Comparison of ENCODE assay signal across 8 cellular contexts in the genomic region with DNA sequence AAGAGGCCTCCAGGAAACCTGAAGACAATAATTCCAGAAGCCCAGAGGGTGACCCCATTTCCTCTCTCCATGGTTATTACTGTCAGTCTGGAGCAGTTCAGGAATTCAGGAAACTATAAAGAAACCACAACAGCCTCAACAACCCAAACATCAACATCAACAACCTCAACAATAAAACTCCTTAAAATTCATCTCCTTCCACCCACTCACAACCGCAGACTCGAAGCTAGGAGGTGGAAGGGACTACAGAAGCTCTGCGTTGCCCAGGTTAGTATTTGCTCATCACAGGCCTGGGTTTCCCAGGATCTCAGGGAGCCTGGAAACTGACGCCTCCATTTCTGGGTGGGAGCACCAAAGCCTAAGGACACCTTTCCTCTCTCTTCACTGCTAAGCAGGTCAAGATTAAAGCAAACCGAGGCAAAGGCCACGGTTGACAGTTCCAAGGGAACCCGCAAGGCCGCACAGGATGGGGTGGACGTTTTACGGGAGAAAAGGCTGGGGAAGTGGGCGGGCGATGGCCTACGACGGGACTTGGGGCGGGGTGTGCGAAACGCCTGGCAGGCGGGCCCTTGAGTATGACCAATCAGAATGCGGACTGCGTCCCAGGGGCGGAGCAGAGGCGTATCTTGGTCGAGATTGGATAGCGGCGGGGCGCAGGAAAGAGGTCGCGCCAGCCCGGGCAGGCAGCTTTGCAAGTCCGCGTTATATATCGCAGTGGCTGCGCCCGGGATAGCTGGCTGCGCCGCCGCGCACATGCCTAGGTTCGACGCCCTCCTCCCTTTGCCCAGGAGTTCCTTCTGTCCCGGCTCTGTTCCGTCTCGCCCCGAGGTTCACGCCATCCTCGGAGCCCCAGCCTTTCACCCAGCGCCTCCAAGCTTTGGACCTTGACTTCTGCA. TPM values are rescaled to one million over a fixed set of nuclear protein-coding genes. Genes with fewer than 3 reads are reported as not detected.
DNase-seq lines count a peak whose midpoint lies in the region; ATAC-seq and TF ChIP-seq lines count a peak whose summit lies in the region.

A gene with protein sequence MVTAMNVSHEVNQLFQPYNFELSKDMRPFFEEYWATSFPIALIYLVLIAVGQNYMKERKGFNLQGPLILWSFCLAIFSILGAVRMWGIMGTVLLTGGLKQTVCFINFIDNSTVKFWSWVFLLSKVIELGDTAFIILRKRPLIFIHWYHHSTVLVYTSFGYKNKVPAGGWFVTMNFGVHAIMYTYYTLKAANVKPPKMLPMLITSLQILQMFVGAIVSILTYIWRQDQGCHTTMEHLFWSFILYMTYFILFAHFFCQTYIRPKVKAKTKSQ (plus strand): TSS at position 654 of the 896 bp plus-strand sequence. CDS start 250 bp downstream, outside the sequence.

- H3K9ac ChIP-seq in SK-N-SH = no peak within 1 kb of the TSS

- H3K4me3 ChIP-seq in SK-N-SH (ENCODE audit: low read depth in 2 of 2, low read length in 1 of 2) (peak within 1 kb of the TSS in 1 of 2 experiments; percentile 31; a peak in 1 of 4 replicates), testis (peak within 1 kb of the TSS; percentile 29 to 32)

- intact Hi-C loops in testis (cut with DNase I; ENCODE audit: low total_unique reads) = no loop called here

- peaks cover 17% of the 10 kb centered on the region for H3K4me1 Mint-ChIP-seq in activated naive CD8-positive, alpha-beta T cell treated with anti-CD3 and anti-CD28 coated beads, Interleukin-2, amount 10 ng/mL, durations not matched to agents 7 days and 5 days
- H3K4me1 Mint-ChIP-seq in glutamatergic neuron (ENCODE audit: low read depth, unreplicated experiment) (no peaks in the 10 kb centered on the region), osteocyte (ENCODE audit: unreplicated experiment) (peaks cover 20% of the 10 kb centered on the region)

- CTCF ChIA-PET in SK-N-SH (lab: Yijun Ruan, JAX) = interaction anchor here (0.8 to 23.6 kb wide), 12 partner anchors 8 to 197 kb away, joined by 3 to 824 read pairs (median 4); a partner anchor contains a TSS

- H3K9me3 ChIP-seq in SK-N-SH (no peaks in the 10 kb centered on the region), testis (no peaks in the 10 kb centered on the region)

- H3K27ac Mint-ChIP-seq in activated naive CD8-positive, alpha-beta T cell treated with anti-CD3 and anti-CD28 coated beads, Interleukin-2, amount 10 ng/mL, durations not matched to agents 7 days and 5 days = peak within 1 kb of the TSS; percentile 49
- no peak within 1 kb of the TSS for H3K27ac Mint-ChIP-seq in glutamatergic neuron (ENCODE audit: unreplicated experiment)
- peak within 1 kb of the TSS; percentile 73 for H3K27ac Mint-ChIP-seq in osteocyte (ENCODE audit: unreplicated experiment)

- no peaks in the 10 kb centered on the region for H3K36me3 Mint-ChIP-seq in activated naive CD8-positive, alpha-beta T cell treated with anti-CD3 and anti-CD28 coated beads, Interleukin-2, amount 10 ng/mL, durations not matched to agents 7 days and 5 days
- H3K36me3 Mint-ChIP-seq in glutamatergic neuron (ENCODE audit: unreplicated experiment) (no peaks in the 10 kb centered on the region), osteocyte (ENCODE audit: unreplicated experiment) (no peaks in the 10 kb centered on the region)

- DNase-seq in COLO668 (lab: John Stamatoyannopoulos, UW; ENCODE audit: unreplicated experiment) (peak; percentile 85), HuH-7.5 (ENCODE audit: low spot score) (peak; percentile 96), SK-N-SH (peak; percentile 98), glutamatergic neuron (peak; percentile 92), osteocyte (ENCODE audit: extremely low spot score, unreplicated experiment) (peak; percentile 93), testis (peak; percentile 97)
- DNase-seq in activated naive CD8-positive, alpha-beta T cell treated with anti-CD3 and anti-CD28 coated beads, Interleukin-2, amount 10 ng/mL, durations not matched to agents 7 days and 5 days = peak; percentile 83

- 46% methylated on average over 13 of the region's 47 CpGs for WGBS in SK-N-SH (ENCODE audit: low lambda C conversion rate)
- WGBS in testis, 2 donors = 2 to 4% methylated on average over 39 to 47 of the region's 47 CpGs

- no peak for TF ChIP-seq EP300 in SK-N-SH (IDR thresholded peaks at IDR 0.05; ENCODE audit: borderline replicate concordance in 1 of 2, low read depth in 1 of 2, low read length in 1 of 2)

- H2AFZ ChIP-seq in SK-N-SH (ENCODE audit: low read depth) = peak within 1 kb of the TSS; percentile 77

- H3F3A ChIP-seq in SK-N-SH (replicated peaks; ENCODE audit: insufficient read depth) = no peaks in the 10 kb centered on the region

- no peaks in the 10 kb centered on the region for H4K20me1 ChIP-seq in SK-N-SH (ENCODE audit: insufficient read depth)

- H3K4me2 ChIP-seq in SK-N-SH = peak within 1 kb of the TSS; percentile 20; the same call in 1 of the 2 replicates

- peak within 1 kb of the TSS; percentile 66 for H3K4me3 Mint-ChIP-seq in activated naive CD8-positive, alpha-beta T cell treated with anti-CD3 and anti-CD28 coated beads, Interleukin-2, amount 10 ng/mL, durations not matched to agents 7 days and 5 days
- H3K4me3 Mint-ChIP-seq in glutamatergic neuron (ENCODE audit: unreplicated experiment) (peak within 1 kb of the TSS; percentile 78), osteocyte (ENCODE audit: unreplicated experiment) (peak within 1 kb of the TSS; percentile 69)

- H3K27me3 ChIP-seq in SK-N-SH (ENCODE audit: insufficient read depth) = peaks cover 17% of the 10 kb centered on the region; the same call in 1 of the 2 replicates
- H3K27me3 ChIP-seq in testis = no peaks in the 10 kb centered on the region

- ATAC-seq in GM21526 (IDR thresholded peaks at IDR 0.05; ENCODE audit: low FRiP score, unreplicated experiment) = peak; percentile 70
- ATAC-seq in activated naive CD8-positive, alpha-beta T cell treated with anti-CD3 and anti-CD28 coated beads, Interleukin-2, amount 10 ng/mL, durations not matched to agents 7 days and 5 days (ENCODE audit: low read depth) = peak; percentile 95

- H3K27ac ChIP-seq in SK-N-SH (ENCODE audit: low read depth in 2 of 2, low read length in 1 of 2) (no peak within 1 kb of the TSS; a peak in 1 of 4 replicates), testis (peak within 1 kb of the TSS in 1 of 2 donors; percentile 75)

- TF ChIP-seq CTCF in SK-N-SH (IDR thresholded peaks at IDR 0.05) (no peak), glutamatergic neuron (IDR thresholded peaks at IDR 0.05; ENCODE audit: partially characterized antibody, unreplicated experiment) (no peak), osteocyte (IDR thresholded peaks at IDR 0.05) (no peak), testis (IDR thresholded peaks at IDR 0.05) (peak in 2 of 3 experiments; percentile 2 to 4)

- H3K4me1 ChIP-seq in SK-N-SH (ENCODE audit: control insufficient read depth in 1 of 2, insufficient read depth in 2 of 2, low read depth in 1 of 2, low read length in 1 of 2) = peaks cover 0 to 18% of the 10 kb centered on the region in 2 experiments; a peak in 2 of 4 replicates
- peaks cover 13% of the 10 kb centered on the region for H3K4me1 ChIP-seq in testis

- TF ChIP-seq POLR2A in testis (IDR thresholded peaks at IDR 0.05) = no peak

- H3K9me2 ChIP-seq in SK-N-SH = no peaks in the 10 kb centered on the region

- no peak for TF ChIP-seq RAD21 in SK-N-SH (IDR thresholded peaks at IDR 0.05; ENCODE audit: low read length)

- POLR2A ChIA-PET in SK-N-SH (lab: Yijun Ruan, JAX) = interaction anchor here (0.6 to 1.4 kb wide), 3 partner anchors 17 to 174 kb away, joined by 3 to 6 read pairs (median 3); no protein-coding TSS in a partner anchor
- POLR2A ChIA-PET in activated naive CD8-positive, alpha-beta T cell treated with anti-CD3 and anti-CD28 coated beads, Interleukin-2, amount 10 ng/mL, durations not matched to agents 7 days and 5 days (lab: Charles Lee) = interaction anchor here (1.0 to 1.5 kb wide), 3 partner anchors 57 to 253 kb away, joined by 3 to 5 read pairs (median 5); no protein-coding TSS in a partner anchor

- H3K79me2 ChIP-seq in SK-N-SH (ENCODE audit: insufficient read depth) = no peaks in the 10 kb centered on the region

- H3K27me3 Mint-ChIP-seq in activated naive CD8-positive, alpha-beta T cell treated with anti-CD3 and anti-CD28 coated beads, Interleukin-2, amount 10 ng/mL, durations not matched to agents 7 days and 5 days = peaks cover 54% of the 10 kb centered on the region
- H3K27me3 Mint-ChIP-seq in glutamatergic neuron (ENCODE audit: unreplicated experiment) (peaks cover 30% of the 10 kb centered on the region), osteocyte (ENCODE audit: unreplicated experiment) (peaks cover 49% of the 10 kb centered on the region)

- no peaks in the 10 kb centered on the region for H3K9me3 Mint-ChIP-seq in activated naive CD8-positive, alpha-beta T cell treated with anti-CD3 and anti-CD28 coated beads, Interleukin-2, amount 10 ng/mL, durations not matched to agents 7 days and 5 days
- H3K9me3 Mint-ChIP-seq in glutamatergic neuron (ENCODE audit: unreplicated experiment) = peaks cover 3% of the 10 kb centered on the region
- H3K9me3 Mint-ChIP-seq in osteocyte (ENCODE audit: unreplicated experiment) = no peaks in the 10 kb centered on the region

- H3K36me3 ChIP-seq in SK-N-SH (replicated peaks in 1 of 2; ENCODE audit: control insufficient read depth in 1 of 2, insufficient read depth in 2 of 2, low read length in 1 of 2) = no peaks in the 10 kb centered on the region
- H3K36me3 ChIP-seq in testis (ENCODE audit: low read depth, missing control alignments) = no peaks in the 10 kb centered on the region

TF ChIP-seq in SK-N-SH, 30 proteins besides CTCF, POLR2A, EP300 and RAD21 (continues in another document):
- no peak for TF ChIP-seq NRF1 (IDR thresholded peaks at IDR 0.05; ENCODE audit: low read depth, low read length)
- TF ChIP-seq RCOR1 (IDR thresholded peaks at IDR 0.05; ENCODE audit: low read length) = no peak
- peak; percentile 8 for TF ChIP-seq CHD2 (IDR thresholded peaks at IDR 0.05; ENCODE audit: low read length, partially characterized antibody)
- peak; percentile 38; the same call in 1 of the 2 replicates for TF ChIP-seq POLR2AphosphoS5 (IDR thresholded peaks at IDR 0.05; ENCODE audit: low read depth, low read length)
- TF ChIP-seq TAF1 (IDR thresholded peaks at IDR 0.05; ENCODE audit: borderline replicate concordance, low read depth, low read length) = 0 out of 2 replicates have a peak, but pooled peaks have one; percentile 12
- no peak for TF ChIP-seq RXRA (IDR thresholded peaks at IDR 0.05; ENCODE audit: borderline replicate concordance, low read depth)

RNA-seq across cellular contexts. Expression of the gene that starts here (rescaled TPM):
- polyA plus RNA-seq in SK-N-SH (2012; rRNA removed) (0.25 and 0.29 TPM in 2 replicates), testis (ENCODE audit: insufficient read depth, low read depth, low replicate concordance) (5.0 TPM)
- polyA plus RNA-seq in SK-N-SH (2012; cell fraction: cytosol; rRNA removed) = 0.09 and 0.17 TPM in 2 replicates
- 0.05 and 0.13 TPM in 2 replicates for polyA plus RNA-seq in SK-N-SH (2012; cell fraction: nucleus; rRNA removed)
- total RNA-seq in activated naive CD8-positive, alpha-beta T cell treated with anti-CD3 and anti-CD28 coated beads, Interleukin-2, amount 10 ng/mL, durations not matched to agents 7 days and 5 days = under 1 TPM in 1 of 2 experiments, not detected in 1; 0.22 TPM
- total RNA-seq in glutamatergic neuron (ENCODE audit: unreplicated experiment) (not detected), osteocyte (not detected in 2 replicates), testis (1 to 10 TPM; 1.5 to 2.8 TPM)

Comparison
In these comparisons a context has a peak if more than half of its experiments do, and no peak if none do; other contexts are left out.
1. Peak in DNase-seq and H3K4me2 ChIP-seq in SK-N-SH; RNA of the gene not detected or under 1 TPM.
2. Peak in DNase-seq and ATAC-seq in activated naive CD8-positive, alpha-beta T cell treated with anti-CD3 and anti-CD28 coated beads, Interleukin-2, amount 10 ng/mL, durations not matched to agents 7 days and 5 days; RNA of the gene not detected or under 1 TPM.
3. Peak in DNase-seq in glutamatergic neuron; RNA of the gene not detected or under 1 TPM.
4. Peak in DNase-seq in osteocyte; RNA of the gene not detected or under 1 TPM.
5. CTCF ChIP-seq: peak in testis (2 of 3); none in SK-N-SH (single experiment), glutamatergic neuron (single experiment) and osteocyte (single experiment).
6. Peak in every context shown above with its lines, with median percentiles within 50 percentile points of each other: DNase-seq and H3K4me3 Mint-ChIP-seq.